In the genomic region with DNA sequence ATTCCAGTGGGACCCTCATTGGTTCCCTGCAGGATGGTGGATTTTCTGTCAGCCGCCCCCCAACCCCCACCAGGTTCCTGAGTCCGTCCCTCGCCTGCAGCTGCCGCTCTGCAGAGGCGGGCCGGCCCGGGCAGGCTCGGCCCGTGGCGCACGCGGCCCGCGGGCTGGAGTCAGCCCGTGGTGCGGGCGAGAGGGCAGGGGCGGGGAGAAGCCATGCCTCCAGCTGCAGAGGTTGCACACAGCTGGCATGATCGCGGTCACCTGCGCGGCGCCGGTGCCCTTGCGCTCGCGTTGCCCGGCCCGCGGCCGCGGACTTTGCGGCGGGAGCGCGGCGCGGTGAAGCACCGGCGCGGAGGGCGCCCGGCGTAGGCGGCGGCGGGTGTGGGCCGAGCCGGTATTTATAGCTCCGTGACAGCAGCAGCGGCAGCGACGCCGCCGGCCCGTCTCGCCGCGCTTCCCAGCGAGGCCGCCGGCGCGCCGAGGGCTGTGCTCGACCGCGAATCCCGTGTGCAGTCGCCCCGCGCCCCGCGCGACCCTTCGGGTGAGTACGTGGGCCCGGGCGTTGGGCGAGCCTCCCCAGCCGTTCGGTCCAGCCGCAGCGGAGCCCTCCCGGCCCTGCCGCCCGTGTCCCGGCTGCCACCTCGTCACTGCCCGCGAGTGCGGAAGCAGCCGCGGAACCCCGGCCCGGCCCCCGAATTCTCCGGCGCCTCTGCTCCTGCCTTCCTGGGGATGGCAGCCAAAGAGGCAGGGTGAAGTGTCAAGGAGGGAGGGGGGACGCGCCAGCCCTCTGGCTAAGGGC, we compare ENCODE assay signal across 8 cellular contexts. TPM values are rescaled to one million over a fixed set of nuclear protein-coding genes. Genes with fewer than 3 reads are reported as not detected.
A peak's percentile ranks its signal among the peaks of the same experiment; 100 is the strongest.
DNase-seq lines count a peak whose midpoint lies in the region; ATAC-seq and TF ChIP-seq lines count a peak whose summit lies in the region.

Gene TMEM117 (plus strand): TSS at position 426 of the 799 bp plus-strand sequence.

- peak within 1 kb of the TSS; percentile 43 for H3K27ac ChIP-seq in HL-60 (replicated peaks)
- peak within 1 kb of the TSS; percentile 65 to 84 for H3K27ac ChIP-seq in SK-N-SH (ENCODE audit: low read depth in 2 of 2, low read length in 1 of 2)
- H3K27ac ChIP-seq in heart left ventricle = peak within 1 kb of the TSS; percentile 88 to 99 (median 96)
- peak within 1 kb of the TSS; percentile 86 to 89 for H3K27ac ChIP-seq in uterus

- H3K4me1 ChIP-seq in SK-N-SH (ENCODE audit: control insufficient read depth in 1 of 2, insufficient read depth in 2 of 2, low read depth in 1 of 2, low read length in 1 of 2) = peaks cover 0 to 9% of the 10 kb centered on the region in 2 experiments; a peak in 2 of 4 replicates
- H3K4me1 ChIP-seq in heart left ventricle = peaks cover 0 to 23% (median 15%) of the 10 kb centered on the region in 12 donors
- H3K4me1 ChIP-seq in uterus = no peaks in the 10 kb centered on the region

- H3K4me3 Mint-ChIP-seq in progenitor cell of endocrine pancreas (ENCODE audit: low read depth) = peak within 1 kb of the TSS; percentile 74

- CTCF ChIA-PET in SK-N-SH (lab: Yijun Ruan, JAX) = interaction anchor here (0.8 to 2.8 kb wide), 5 partner anchors 31 to 76 kb away, joined by 3 to 7 read pairs (median 4); no protein-coding TSS in a partner anchor

- peak; percentile 88 to 95 (median 92) for ATAC-seq in heart left ventricle

- POLR2A ChIA-PET in SK-N-SH (lab: Yijun Ruan, JAX) = interaction anchor here (2.2 kb wide), 1 partner anchor 29 kb away, joined by 16 read pairs; the partner anchor contains the start of gene TWF1

- 0% methylated on average over 20 of the region's 101 CpGs for WGBS in SK-N-SH (ENCODE audit: low lambda C conversion rate)
- WGBS in heart left ventricle, 4 donors = 0% methylated on average over 20 to 101 of the region's 101 CpGs

- no peak for TF ChIP-seq RAD21 in SK-N-SH (IDR thresholded peaks at IDR 0.05; ENCODE audit: low read length)

- no peaks in the 10 kb centered on the region for H3K9me2 ChIP-seq in SK-N-SH

- H3K4me3 ChIP-seq in HL-60 (replicated peaks; ENCODE audit: insufficient read depth, low read length) = peak within 1 kb of the TSS; percentile 57
- peak within 1 kb of the TSS; percentile 73 to 80 for H3K4me3 ChIP-seq in SK-N-SH (ENCODE audit: low read depth in 2 of 2, low read length in 1 of 2)
- peak within 1 kb of the TSS; percentile 44 to 95 (median 76) for H3K4me3 ChIP-seq in heart left ventricle
- H3K4me3 ChIP-seq in uterus = peak within 1 kb of the TSS; percentile 50 to 71

- H3K9me3 ChIP-seq in SK-N-SH (no peaks in the 10 kb centered on the region), heart left ventricle (no peaks in the 10 kb centered on the region), uterus (no peaks in the 10 kb centered on the region)

- intact Hi-C loops in heart left ventricle (cut with DNase I) = loop anchor here in 5 of 10 donors (1.0 to 2.0 kb wide), 3 partner anchors 29 to 31 kb away; partner anchors contain the start of gene TWF1 (in 4 of the 5)
- intact Hi-C loops in uterus (cut with DNase I; ENCODE audit: low total_unique reads) = no loop called here

- no peaks in the 10 kb centered on the region for H3F3A ChIP-seq in SK-N-SH (replicated peaks; ENCODE audit: insufficient read depth)

- H3K36me3 ChIP-seq in SK-N-SH (replicated peaks in 1 of 2; ENCODE audit: control insufficient read depth in 1 of 2, insufficient read depth in 2 of 2, low read length in 1 of 2) (no peaks in the 10 kb centered on the region), heart left ventricle (no peaks in the 10 kb centered on the region), uterus (no peaks in the 10 kb centered on the region)

- no peaks in the 10 kb centered on the region for H4K20me1 ChIP-seq in SK-N-SH (ENCODE audit: insufficient read depth)

- TF ChIP-seq EP300 in SK-N-SH (IDR thresholded peaks at IDR 0.05; ENCODE audit: borderline replicate concordance in 1 of 2, low read depth in 1 of 2, low read length in 1 of 2) = no peak

- no peaks in the 10 kb centered on the region for H3K79me2 ChIP-seq in SK-N-SH (ENCODE audit: insufficient read depth)

- TF ChIP-seq POLR2A in heart left ventricle (IDR thresholded peaks at IDR 0.05) (peak in 1 of 2 donors; percentile 58), uterus (IDR thresholded peaks at IDR 0.05) (peak in 1 of 2 donors; percentile 20)

- H2AFZ ChIP-seq in SK-N-SH (ENCODE audit: low read depth) = peak within 1 kb of the TSS; percentile 95

- DNase-seq in DMS53 treated with DMSO at 0.1 percent for 48 hours (lab: John Stamatoyannopoulos, UW; ENCODE audit: unreplicated experiment) (peak; percentile 78), GM20000 (ENCODE audit: low spot score) (peak; percentile 88), HL-60 (ENCODE audit: low read depth in 1 of 2, low spot score in 1 of 2) (peak in 1 of 2 experiments; percentile 57), SK-N-SH (peak; percentile 86), heart left ventricle (peak; percentile 83 to 89 (median 86)), progenitor cell of endocrine pancreas (ENCODE audit: low spot score, unreplicated experiment) (peak; percentile 38), uterus (peak; percentile 54 to 66)
- peak; percentile 7 for DNase-seq in activated naive CD8-positive, alpha-beta T cell treated with anti-CD3 and anti-CD28 coated beads, Interleukin-2, amount 50 U/mL, for 16 hours (ENCODE audit: low read depth, low spot score)

- H3K4me1 Mint-ChIP-seq in progenitor cell of endocrine pancreas (ENCODE audit: low read depth) = peaks cover 14% of the 10 kb centered on the region

- peak within 1 kb of the TSS; percentile 90 for H3K27ac Mint-ChIP-seq in progenitor cell of endocrine pancreas

- peak within 1 kb of the TSS; percentile 78 for H3K9ac ChIP-seq in SK-N-SH

- no peak for TF ChIP-seq CTCF in GM20000 (IDR thresholded peaks at IDR 0.05; ENCODE audit: extremely low read depth, missing control alignments)
- no peak for TF ChIP-seq CTCF in HL-60 (IDR thresholded peaks at IDR 0.05; ENCODE audit: insufficient read depth, low read length)
- TF ChIP-seq CTCF in SK-N-SH (IDR thresholded peaks at IDR 0.05) = no peak
- no peak for TF ChIP-seq CTCF in heart left ventricle (IDR thresholded peaks at IDR 0.05)
- no peak for TF ChIP-seq CTCF in progenitor cell of endocrine pancreas (IDR thresholded peaks at IDR 0.05; ENCODE audit: unreplicated experiment)
- no peak for TF ChIP-seq CTCF in uterus (IDR thresholded peaks at IDR 0.05)

- H3K36me3 Mint-ChIP-seq in progenitor cell of endocrine pancreas (ENCODE audit: insufficient read depth) = no peaks in the 10 kb centered on the region

- no peaks in the 10 kb centered on the region for H3K27me3 ChIP-seq in HL-60 (ENCODE audit: insufficient read depth, poor library complexity, severe bottlenecking)
- H3K27me3 ChIP-seq in SK-N-SH (ENCODE audit: insufficient read depth) = no peaks in the 10 kb centered on the region
- H3K27me3 ChIP-seq in heart left ventricle = no peaks in the 10 kb centered on the region
- no peaks in the 10 kb centered on the region for H3K27me3 ChIP-seq in uterus

- peaks cover 16% of the 10 kb centered on the region for H3K27me3 Mint-ChIP-seq in progenitor cell of endocrine pancreas

- peak within 1 kb of the TSS; percentile 98 for H3K4me2 ChIP-seq in SK-N-SH

- no peaks in the 10 kb centered on the region for H3K9me3 Mint-ChIP-seq in progenitor cell of endocrine pancreas (ENCODE audit: low read depth)

TF ChIP-seq in SK-N-SH, 30 proteins besides CTCF, POLR2A, EP300 and RAD21:
- TF ChIP-seq ELF1 (IDR thresholded peaks at IDR 0.05) (peak; percentile 60), SIN3A (IDR thresholded peaks at IDR 0.05; ENCODE audit: borderline replicate concordance, low read depth, low read length) (peak; percentile 37; the same call in 1 of the 2 replicates), RCOR1 (IDR thresholded peaks at IDR 0.05; ENCODE audit: low read length) (no peak), TAF1 (IDR thresholded peaks at IDR 0.05; ENCODE audit: borderline replicate concordance, low read depth, low read length) (peak; percentile 20; the same call in 1 of the 2 replicates), CHD2 (IDR thresholded peaks at IDR 0.05; ENCODE audit: low read length, partially characterized antibody) (peak; percentile 60), GATA2 (CRISPR knock-in tag; IDR thresholded peaks at IDR 0.05) (no peak)
- TF ChIP-seq, protein P1, sequence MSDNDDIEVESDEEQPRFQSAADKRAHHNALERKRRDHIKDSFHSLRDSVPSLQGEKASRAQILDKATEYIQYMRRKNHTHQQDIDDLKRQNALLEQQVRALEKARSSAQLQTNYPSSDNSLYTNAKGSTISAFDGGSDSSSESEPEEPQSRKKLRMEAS (IDR thresholded peaks at IDR 0.05; ENCODE audit: low read depth) = peak; percentile 44; the same call in 1 of the 2 replicates

RNA-seq across cellular contexts. Expression of gene TMEM117, which starts in this region (rescaled TPM):
- polyA plus RNA-seq in SK-N-SH (2012; rRNA removed) = 0.81 and 1.0 TPM in 2 replicates
- 1.8 and 2.0 TPM in 2 replicates for polyA plus RNA-seq in SK-N-SH (2012; cell fraction: cytosol; rRNA removed)
- 0.35 and 0.99 TPM in 2 replicates for polyA plus RNA-seq in SK-N-SH (2012; cell fraction: nucleus; rRNA removed)
- 10 to 100 TPM in 1 of 9 donors, 1 to 10 TPM in 8; 5.7 to 13.5 (median 7.8) TPM for total RNA-seq in heart left ventricle
- 1 to 10 TPM; 3.7 to 6.9 TPM for polyA plus RNA-seq in heart left ventricle
- total RNA-seq in progenitor cell of endocrine pancreas = 8.9 and 11.6 TPM in 2 replicates
- 10 to 100 TPM in 1 of 4 donors, 1 to 10 TPM in 3; 1.0 to 34.4 (median 6.1) TPM for total RNA-seq in uterus

Comparison
In these comparisons a context has a peak if more than half of its experiments do, and no peak if none do; other contexts are left out.
1. H3K27ac ChIP-seq: peak in every context shown above with its lines; median percentile 96 in heart left ventricle; 88 in uterus; 74 in SK-N-SH; 43 in HL-60.